Comparison of ENCODE assay signal across 21 cellular contexts in genomic region chr1:78334114-78334513, GRCh38.
"Had no signal": no experiment of that assay in that cellular context is flagged by ENCODE, and none has a peak within 500 bp of the region (broad histone marks: within the 10 kb centered on the region; RNA-seq: fewer than 3 reads in every experiment).

No MANE protein-coding gene starts in this region.

- H3K36me3 ChIP-seq: esophagus muscularis mucosa, gastrocnemius medialis, heart right ventricle, left ventricle myocardium inferior, lower lobe of right lung, stomach, thoracic aorta, transverse colon had no signal

- H3K9me3 ChIP-seq: esophagus muscularis mucosa, gastrocnemius medialis, lower lobe of right lung, psoas muscle, thoracic aorta, transverse colon had no signal

- DNase-seq: effector memory CD8-positive, alpha-beta T cell; gastrocnemius medialis; heart right ventricle; hypothalamus; left ventricle myocardium inferior; lower lobe of right lung; midbrain; occipital lobe; psoas muscle; retina; stimulated activated CD4-positive, alpha-beta T cell treated with anti-CD3 and anti-CD28 coated beads, Interleukin-2, amount 100 ng/mL, for 24 hours; stimulated activated naive CD4-positive, alpha-beta T cell; stomach; substantia nigra; transverse colon had no signal

- ATAC-seq: effector memory CD8-positive, alpha-beta T cell; gastrocnemius medialis; natural killer cell treated with Interleukin-12 subunit alpha and Interleukin-12 subunit beta and Interleukin-15 and Interleukin-18, amount 100 ng/mL, for 72 hours had no signal

- H3K4me1 ChIP-seq: esophagus muscularis mucosa, gastrocnemius medialis, heart right ventricle, left ventricle myocardium inferior, lower lobe of right lung, parathyroid adenoma, psoas muscle, transverse colon had no signal

- H3K27ac ChIP-seq: epithelial cell of prostate, esophagus muscularis mucosa, gastrocnemius medialis, lower lobe of right lung, parathyroid adenoma, psoas muscle, stomach, thoracic aorta had no signal

- H3K27me3 ChIP-seq: esophagus muscularis mucosa, gastrocnemius medialis, heart right ventricle, stomach, transverse colon had no signal

- H3K4me3 ChIP-seq: esophagus muscularis mucosa, gastrocnemius medialis, heart right ventricle, left ventricle myocardium inferior, lower lobe of right lung, psoas muscle, skin epidermis, stomach, thoracic aorta, transverse colon had no signal
